Comparison of ENCODE assay signal across 8 cellular contexts in genomic region chr11:118437736-118438125, GRCh38. TPM values are rescaled to one million over a fixed set of nuclear protein-coding genes. Genes with fewer than 3 reads are reported as not detected.
DNase-seq lines count a peak whose midpoint lies in the region; TF ChIP-seq lines count a peak whose summit lies in the region.

No MANE protein-coding gene starts in this region.

- WGBS in mesenchymal stem cell: no CpG with 5 or more reads among the region's 5 CpGs

- CTCF ChIA-PET in AG04450 (lab: Charles Lee): no interaction called here
- CTCF ChIA-PET in HEK293T (lab: Yijun Ruan, JAX): no interaction called here

- H3K27me3 Mint-ChIP-seq in stimulated activated naive CD8-positive, alpha-beta T cell treated with anti-CD3 and anti-CD28 coated beads, Interleukin-15, Interleukin-2, amounts not matched to agents 100 ng/mL and 50 ng/mL, for 24 hours: no peaks in the 10 kb centered on the region

- no peaks in the 10 kb centered on the region for H3K9me3 Mint-ChIP-seq in stimulated activated naive CD8-positive, alpha-beta T cell treated with anti-CD3 and anti-CD28 coated beads, Interleukin-15, Interleukin-2, amounts not matched to agents 100 ng/mL and 50 ng/mL, for 24 hours

- no peak overlapping the region for H2BK5ac ChIP-seq in mesenchymal stem cell (ENCODE audit: low read depth, low read length, poor library complexity, severe bottlenecking)

- no peaks in the 10 kb centered on the region for H3K79me1 ChIP-seq in mesenchymal stem cell (replicated peaks; ENCODE audit: low read length, poor library complexity, severe bottlenecking)

- peaks cover 34% of the 10 kb centered on the region for H3K36me3 Mint-ChIP-seq in stimulated activated naive CD8-positive, alpha-beta T cell treated with anti-CD3 and anti-CD28 coated beads, Interleukin-15, Interleukin-2, amounts not matched to agents 100 ng/mL and 50 ng/mL, for 24 hours (ENCODE audit: low read depth)

- H3K4me2 ChIP-seq in mesenchymal stem cell (ENCODE audit: low read length, poor library complexity, severe bottlenecking): peak overlapping the region; percentile 84

- peaks cover 58% of the 10 kb centered on the region for H3K4me1 Mint-ChIP-seq in stimulated activated naive CD8-positive, alpha-beta T cell treated with anti-CD3 and anti-CD28 coated beads, Interleukin-15, Interleukin-2, amounts not matched to agents 100 ng/mL and 50 ng/mL, for 24 hours (ENCODE audit: low read depth)

- no peak overlapping the region for H4K91ac ChIP-seq in mesenchymal stem cell (ENCODE audit: low read length)

- H3K4me3 ChIP-seq in AG04450 (ENCODE audit: low read depth, low read length) (peak overlapping the region; percentile 78), choroid plexus epithelial cell (ENCODE audit: low read depth, low read length) (peak overlapping the region; percentile 82), mesenchymal stem cell (ENCODE audit: insufficient read depth in 1 of 2, low read depth in 1 of 2, low read length in 2 of 2) (peak overlapping the region; percentile 81 to 97)

- peak overlapping the region in 1 of 2 experiments; percentile 30 for H3K18ac ChIP-seq in mesenchymal stem cell (ENCODE audit: low read depth in 1 of 2, low read length in 2 of 2)

- no peak overlapping the region for H2AFZ ChIP-seq in mesenchymal stem cell (ENCODE audit: low read depth, low read length)

- H4K8ac ChIP-seq in mesenchymal stem cell (ENCODE audit: low read length): no peak overlapping the region

- peak overlapping the region; percentile 90 for H3K4me3 Mint-ChIP-seq in stimulated activated naive CD8-positive, alpha-beta T cell treated with anti-CD3 and anti-CD28 coated beads, Interleukin-15, Interleukin-2, amounts not matched to agents 100 ng/mL and 50 ng/mL, for 24 hours

- POLR2A ChIA-PET in AG04450 (lab: Yijun Ruan, JAX): no interaction called here
- POLR2A ChIA-PET in HEK293T (lab: Yijun Ruan, JAX): no interaction called here

- H3K27me3 ChIP-seq in AG04450 (ENCODE audit: control insufficient read depth, insufficient read depth, low read length) (no peaks in the 10 kb centered on the region), mesenchymal stem cell (ENCODE audit: control insufficient read depth in 1 of 2, insufficient read depth in 1 of 2, low read length in 2 of 2) (no peaks in the 10 kb centered on the region)

- H2BK120ac ChIP-seq in mesenchymal stem cell (ENCODE audit: low read depth, low read length): no peak overlapping the region

- H3K36me3 ChIP-seq in mesenchymal stem cell (ENCODE audit: control insufficient read depth in 1 of 2, insufficient read depth in 2 of 2, low read depth in 1 of 2, low read length in 2 of 2): no peaks in the 10 kb centered on the region

- peaks cover 6% of the 10 kb centered on the region for H3K4me1 ChIP-seq in mesenchymal stem cell (ENCODE audit: control insufficient read depth, insufficient read depth, low read depth, low read length)

- H3K9me3 ChIP-seq in AG04450 (ENCODE audit: control insufficient read depth, insufficient read depth, low read length) (peaks cover 4% of the 10 kb centered on the region; the same call in 1 of the 2 replicates), mesenchymal stem cell (ENCODE audit: control insufficient read depth, low read length) (no peaks in the 10 kb centered on the region)

- no peak overlapping the region for H3K23ac ChIP-seq in mesenchymal stem cell (ENCODE audit: low read length in 2 of 2)

- no peak overlapping the region for H2BK12ac ChIP-seq in mesenchymal stem cell (ENCODE audit: low read length in 2 of 2)

- H2BK15ac ChIP-seq in mesenchymal stem cell (ENCODE audit: low read depth, poor library complexity, severe bottlenecking): no peak overlapping the region

- peak overlapping the region; percentile 92 for H3K27ac Mint-ChIP-seq in stimulated activated naive CD8-positive, alpha-beta T cell treated with anti-CD3 and anti-CD28 coated beads, Interleukin-15, Interleukin-2, amounts not matched to agents 100 ng/mL and 50 ng/mL, for 24 hours

- H3K27ac ChIP-seq in AG04450 (ENCODE audit: low read depth, low read length): peak overlapping the region; percentile 53
- H3K27ac ChIP-seq in mesenchymal stem cell (ENCODE audit: low read length, poor library complexity, severe bottlenecking): peak overlapping the region; percentile 9

- no peak overlapping the region for H3K4ac ChIP-seq in mesenchymal stem cell (ENCODE audit: low read depth in 1 of 2, low read length in 2 of 2)

- no peak overlapping the region for H2AK5ac ChIP-seq in mesenchymal stem cell (ENCODE audit: low read length, severe bottlenecking)

- peak overlapping the region; percentile 88 for H3K9ac ChIP-seq in mesenchymal stem cell (ENCODE audit: low read length)

- DNase-seq in AG04450 (ENCODE audit: low read depth, low spot score) (no peak), HEK293T (ENCODE audit: extremely low spot score) (peak; percentile 38), T-helper 1 cell (peak in 4 of 5 donors; percentile 9 to 33 (median 16)), choroid plexus epithelial cell (ENCODE audit: low read depth) (peak; percentile 31), mesenchymal stem cell (peak; percentile 66), DMS153 (lab: John Stamatoyannopoulos, UW) (no peak), A172 (ENCODE audit: low spot score) (no peak)

- TF ChIP-seq CTCF in AG04450 (IDR thresholded peaks at IDR 0.05; ENCODE audit: low read depth, low read length) (no peak), choroid plexus epithelial cell (conservative IDR thresholded peaks at IDR 0.05; ENCODE audit: low read depth, low read length) (no peak)

- H3K14ac ChIP-seq in mesenchymal stem cell (ENCODE audit: low read length in 2 of 2): no peak overlapping the region

TF ChIP-seq in HEK293T, 16 proteins besides CTCF, POLR2A, EP300 and RAD21:
- TF ChIP-seq SP1 (IDR thresholded peaks at IDR 0.05) (no peak), L3MBTL2 (conservative IDR thresholded peaks at IDR 0.05) (no peak), ARNT (IDR thresholded peaks at IDR 0.05) (no peak), CTBP1 (IDR thresholded peaks at IDR 0.05; ENCODE audit: borderline replicate concordance) (no peak), SUZ12 (IDR thresholded peaks at IDR 0.05) (no peak)

RNA-seq across cellular contexts. Expression of gene KMT2A, which starts 1.4 kb away (rescaled TPM):
- polyA plus RNA-seq in AG04450 (2011; rRNA removed): 23.6 and 28.7 TPM in 2 replicates
- 90.0 and 104 TPM in 2 replicates for polyA minus RNA-seq in AG04450 (2011; rRNA and poly(A)+ RNA removed)
- polyA plus RNA-seq in mesenchymal stem cell (2013, experiment 1 of 2): 10.2 TPM
- 9.5 TPM for polyA plus RNA-seq in mesenchymal stem cell (2013, experiment 2 of 2)
- 15.2 and 19.1 TPM in 2 replicates for total RNA-seq in A172 (2014; rRNA removed; shearing (Covaris generic))

RNA-seq across cellular contexts. Expression of gene ATP5MG, which starts 36.3 kb away (rescaled TPM):
- 346 and 423 TPM in 2 replicates for polyA plus RNA-seq in AG04450 (2011; rRNA removed)
- 46.9 and 53.9 TPM in 2 replicates for polyA minus RNA-seq in AG04450 (2011; rRNA and poly(A)+ RNA removed)
- polyA plus RNA-seq in mesenchymal stem cell (2013, experiment 1 of 2): 757 TPM
- polyA plus RNA-seq in mesenchymal stem cell (2013, experiment 2 of 2): 746 TPM
- total RNA-seq in A172 (2014; rRNA removed; shearing (Covaris generic)): 49.2 and 49.7 TPM in 2 replicates

Comparison
In these comparisons a context has a peak if more than half of its experiments do, and no peak if none do; other contexts are left out.
1. DNase-seq: peak in HEK293T (single experiment), T-helper 1 cell (4 of 5), choroid plexus epithelial cell (single experiment) and mesenchymal stem cell (single experiment); none in AG04450 (single experiment), DMS153 (single experiment) and A172 (single experiment).
2. Peak in every context shown above with its lines, with median percentiles within 50 percentile points of each other: H3K4me3 ChIP-seq.